ENCODE assay signal across 22 cellular contexts in the genomic region with DNA sequence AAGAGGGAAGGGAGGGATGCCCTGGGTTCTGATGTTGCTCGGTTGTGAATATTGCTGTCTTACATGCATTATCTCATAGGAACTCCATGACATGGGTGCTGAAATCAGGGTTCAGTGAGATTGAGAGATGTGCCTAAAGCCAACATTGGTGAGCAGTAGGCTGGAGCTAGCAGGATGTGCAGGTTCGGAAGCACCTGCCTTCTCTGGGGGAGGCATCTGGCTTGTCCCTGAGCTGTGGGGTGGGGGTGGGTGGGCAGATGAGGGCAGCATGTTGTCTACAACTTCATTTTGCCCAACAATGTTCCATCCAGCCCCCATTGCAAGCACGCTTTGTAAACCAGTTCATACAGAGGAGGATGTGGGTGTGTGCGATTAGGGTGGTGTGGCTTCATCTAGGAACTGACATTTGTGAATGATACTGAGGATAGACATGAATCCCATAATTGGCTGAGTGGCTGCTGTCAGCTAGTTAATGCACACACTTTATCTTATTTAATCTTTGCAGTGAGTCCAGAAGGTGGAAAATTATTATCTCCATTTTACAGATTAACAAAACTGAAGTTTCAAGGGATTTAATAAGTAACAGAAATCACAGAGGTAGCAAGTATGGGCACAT.
"Had no signal": no experiment of that assay in that cellular context is flagged by ENCODE, and none has a peak within 500 bp of the region (broad histone marks: within the 10 kb centered on the region; RNA-seq: fewer than 3 reads in every experiment).

No MANE protein-coding gene starts in this region.

- H3K4me1 ChIP-seq: esophagus squamous epithelium, psoas muscle, spleen, tibial artery, upper lobe of right lung had no signal

- H3K9me3 ChIP-seq: esophagus squamous epithelium, psoas muscle, spleen, tibial artery, upper lobe of right lung had no signal

- H3K9me3 Mint-ChIP-seq: dendritic cell treated with granulocyte-macrophage colony-stimulating factor and Interleukin-4, amounts not matched to agents 40 ng/mL and 50 ng/mL, for 4 days; effector memory CD8-positive, alpha-beta T cell; natural killer cell treated with Interleukin-12 subunit alpha and Interleukin-12 subunit beta and Interleukin-15 and Interleukin-18, amount 100 ng/mL, for 72 hours; stimulated activated memory B cell treated with anti-CD40 and anti-IgM and Interleukin-4, amounts not matched to agents 10 μg/mL and 1 μg/mL and 100 μg/mL, for 72 hours; stimulated activated naive CD8-positive, alpha-beta T cell treated with anti-CD3 and anti-CD28 coated beads, Interleukin-15, Interleukin-2, amounts not matched to agents 100 ng/mL and 50 ng/mL, for 24 hours had no signal

- H3K27ac Mint-ChIP-seq: dendritic cell treated with granulocyte-macrophage colony-stimulating factor and Interleukin-4, amounts not matched to agents 40 ng/mL and 50 ng/mL, for 4 days; effector memory CD8-positive, alpha-beta T cell; natural killer cell treated with Interleukin-12 subunit alpha and Interleukin-12 subunit beta and Interleukin-15 and Interleukin-18, amount 100 ng/mL, for 72 hours; stimulated activated memory B cell treated with anti-CD40 and anti-IgM and Interleukin-4, amounts not matched to agents 10 μg/mL and 1 μg/mL and 100 μg/mL, for 72 hours; stimulated activated naive CD8-positive, alpha-beta T cell treated with anti-CD3 and anti-CD28 coated beads, Interleukin-15, Interleukin-2, amounts not matched to agents 100 ng/mL and 50 ng/mL, for 24 hours had no signal

- DNase-seq: effector memory CD8-positive, alpha-beta T cell; esophagus squamous epithelium; foreskin fibroblast; heart left ventricle; hippocampal formation; left colon; left ventricle myocardium superior; mesenchymal stem cell; midbrain; psoas muscle; spleen; stimulated activated CD4-positive, alpha-beta T cell treated with anti-CD3 and anti-CD28 coated beads, Interleukin-15, amount 100 ng/mL, for 24 hours; stimulated activated CD4-positive, alpha-beta T cell treated with anti-CD3 and anti-CD28 coated beads, Interleukin-1b, Interleukin-23, amount 100 ng/mL, for 48 hours; stimulated activated CD4-positive, alpha-beta T cell treated with anti-CD3 and anti-CD28 coated beads, Interleukin-4, amount 100 ng/mL, for 24 hours; tibial artery; upper lobe of right lung had no signal

- H3K36me3 Mint-ChIP-seq: natural killer cell treated with Interleukin-12 subunit alpha and Interleukin-12 subunit beta and Interleukin-15 and Interleukin-18, amount 100 ng/mL, for 72 hours; stimulated activated memory B cell treated with anti-CD40 and anti-IgM and Interleukin-4, amounts not matched to agents 10 μg/mL and 1 μg/mL and 100 μg/mL, for 72 hours had no signal

- H3K27ac ChIP-seq: esophagus squamous epithelium, heart left ventricle, psoas muscle, spleen, tibial artery, upper lobe of right lung had no signal

- H3K4me3 ChIP-seq: esophagus squamous epithelium, heart left ventricle, lung, psoas muscle, spleen, tibial artery, upper lobe of right lung had no signal

- ATAC-seq: effector memory CD8-positive, alpha-beta T cell; heart left ventricle; left colon; left ventricle myocardium superior; natural killer cell treated with Interleukin-12 subunit alpha and Interleukin-12 subunit beta and Interleukin-15 and Interleukin-18, amount 100 ng/mL, for 72 hours; psoas muscle; sciatic nerve; stimulated activated memory B cell treated with anti-CD40 and anti-IgM and Interleukin-4, amounts not matched to agents 10 μg/mL and 1 μg/mL and 100 μg/mL, for 72 hours; upper lobe of right lung had no signal

- H3K27me3 ChIP-seq: esophagus squamous epithelium, heart left ventricle, spleen, tibial artery, upper lobe of right lung had no signal

- H3K27me3 Mint-ChIP-seq: dendritic cell treated with granulocyte-macrophage colony-stimulating factor and Interleukin-4, amounts not matched to agents 40 ng/mL and 50 ng/mL, for 4 days had no signal

- H3K36me3 ChIP-seq: esophagus squamous epithelium, heart left ventricle, spleen, tibial artery, upper lobe of right lung had no signal

- H3K4me1 Mint-ChIP-seq: stimulated activated memory B cell treated with anti-CD40 and anti-IgM and Interleukin-4, amounts not matched to agents 10 μg/mL and 1 μg/mL and 100 μg/mL, for 72 hours had no signal

- H3K4me3 Mint-ChIP-seq: dendritic cell treated with granulocyte-macrophage colony-stimulating factor and Interleukin-4, amounts not matched to agents 40 ng/mL and 50 ng/mL, for 4 days; effector memory CD8-positive, alpha-beta T cell; natural killer cell treated with Interleukin-12 subunit alpha and Interleukin-12 subunit beta and Interleukin-15 and Interleukin-18, amount 100 ng/mL, for 72 hours; stimulated activated memory B cell treated with anti-CD40 and anti-IgM and Interleukin-4, amounts not matched to agents 10 μg/mL and 1 μg/mL and 100 μg/mL, for 72 hours; stimulated activated naive CD8-positive, alpha-beta T cell treated with anti-CD3 and anti-CD28 coated beads, Interleukin-15, Interleukin-2, amounts not matched to agents 100 ng/mL and 50 ng/mL, for 24 hours had no signal
